Comparison of ENCODE assay signal across 23 cellular contexts in genomic region chr5:8961219-8961618, GRCh38.
DNase-seq lines count a peak whose midpoint lies in the region; ATAC-seq and TF ChIP-seq lines count a peak whose summit lies in the region.
"Had no signal": no experiment of that assay in that cellular context is flagged by ENCODE, and none has a peak within 500 bp of the region (broad histone marks: within the 10 kb centered on the region; RNA-seq: fewer than 3 reads in every experiment).

No MANE protein-coding gene starts in this region.

- DNase-seq in GM12865 (ENCODE audit: low read depth) (peak; percentile 7), fibroblast of peridontal ligament (ENCODE audit: extremely low read depth) (peak; percentile 37), brain microvascular endothelial cell (no peak), NCI-H2227 (lab: John Stamatoyannopoulos, UW; ENCODE audit: unreplicated experiment) (no peak)
- DNase-seq: 8988T; ACHN; AML-193; BE2C; Calu3; CD4-positive, alpha-beta T cell; CD8-positive, alpha-beta memory T cell; DMS53; DMS79 treated with DMSO at 0.1 percent for 48 hours; GF-D8; GOT3; HFFc6 had no signal

- H3K36me3 ChIP-seq in brain microvascular endothelial cell (replicated peaks), result no peaks in the 10 kb centered on the region
- H3K36me3 ChIP-seq: BE2C; BLaER1 treated with 17β-estradiol and CSF1 and Interleukin-3, amounts not matched to agents 10 nM and 100 nM; HAP-1 had no signal

- ATAC-seq in GM18868 (IDR thresholded peaks at IDR 0.05; ENCODE audit: unreplicated experiment), result peak; percentile 93
- ATAC-seq in HG02623 (IDR thresholded peaks at IDR 0.05; ENCODE audit: unreplicated experiment), result peak; percentile 57
- no peak for ATAC-seq in HG03108 (IDR thresholded peaks at IDR 0.05; ENCODE audit: unreplicated experiment)
- ATAC-seq: A549, GM12878 had no signal

- no peak overlapping the region for H3K27ac ChIP-seq in brain microvascular endothelial cell
- H3K27ac ChIP-seq: A549; BLaER1 treated with 17β-estradiol and CSF1 and Interleukin-3, amounts not matched to agents 10 nM and 100 nM had no signal

- H3K4me3 ChIP-seq in GM12865 (ENCODE audit: low read depth, low read length) (no peak overlapping the region), brain microvascular endothelial cell (ENCODE audit: low read depth, low read length) (no peak overlapping the region)
- H3K4me3 ChIP-seq: A549; BLaER1 treated with 17β-estradiol and CSF1 and Interleukin-3, amounts not matched to agents 10 nM and 100 nM; GM12878; HAP-1 had no signal

- TF ChIP-seq CTCF in GM12865 (IDR thresholded peaks at IDR 0.05; ENCODE audit: insufficient read depth, low read depth, low read length, missing control alignments) (no peak), brain microvascular endothelial cell (IDR thresholded peaks at IDR 0.05; ENCODE audit: low read depth, low read length, missing control alignments) (no peak)

- in situ Hi-C loops in brain microvascular endothelial cell (cut with HindIII; ENCODE audit: low pct_ligation_motif_present, low sequenced_read_pairs), result no loop called here

- H3K27me3 ChIP-seq in brain microvascular endothelial cell (replicated peaks), result no peaks in the 10 kb centered on the region
- H3K27me3 ChIP-seq: BE2C; BLaER1 treated with 17β-estradiol and CSF1 and Interleukin-3, amounts not matched to agents 10 nM and 100 nM had no signal

Comparison
In these comparisons a context has a peak if more than half of its experiments do, and no peak if none do; other contexts are left out.
1. DNase-seq: peak in GM12865 (single experiment) and fibroblast of peridontal ligament (single experiment); none in brain microvascular endothelial cell (single experiment) and NCI-H2227 (single experiment).